16 cellular contexts compared by ENCODE assay signal in the genomic region with DNA sequence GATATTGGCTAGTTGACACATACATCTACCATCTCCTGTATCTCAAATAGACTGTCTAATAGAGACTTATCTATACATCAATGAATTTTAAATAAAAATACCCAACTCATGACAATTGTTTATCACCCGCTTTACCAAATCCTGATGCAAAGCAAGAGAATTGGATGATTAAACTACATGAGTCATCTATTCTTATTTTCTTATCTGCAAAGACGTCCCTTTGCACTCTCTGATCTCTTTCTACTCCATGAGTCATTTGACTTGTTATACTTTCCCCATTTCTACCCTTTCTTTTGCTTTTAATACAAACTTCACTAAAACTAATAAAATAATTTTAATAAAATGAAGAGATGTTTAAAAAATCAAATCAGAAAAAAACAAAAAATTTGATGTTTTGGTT.
A peak's percentile ranks its signal among the peaks of the same experiment; 100 is the strongest.
DNase-seq lines count a peak whose midpoint lies in the region; ATAC-seq and TF ChIP-seq lines count a peak whose summit lies in the region.
"Had no signal": no experiment of that assay in that cellular context is flagged by ENCODE, and none has a peak within 500 bp of the region (broad histone marks: within the 10 kb centered on the region; RNA-seq: fewer than 3 reads in every experiment).

No MANE protein-coding gene starts in this region.

- POLR2A ChIA-PET in RWPE1 (lab: Yijun Ruan, JAX; ENCODE audit: low non-redundant PET) = no interaction called here
- POLR2A ChIA-PET in naive thymus-derived CD8-positive, alpha-beta T cell (lab: Charles Lee) = no interaction called here

- H3K4me1 ChIP-seq in foreskin keratinocyte = no peaks in the 10 kb centered on the region
- H3K4me1 ChIP-seq: A549, Caco-2, HAP-1 had no signal

- H3K27me3 Mint-ChIP-seq in naive thymus-derived CD8-positive, alpha-beta T cell = no peaks in the 10 kb centered on the region
- H3K27me3 Mint-ChIP-seq: CD4-positive, alpha-beta T cell had no signal

- H3K36me3 Mint-ChIP-seq in naive thymus-derived CD8-positive, alpha-beta T cell = no peaks in the 10 kb centered on the region

- CTCF ChIA-PET in RWPE1 (lab: Yijun Ruan, JAX) = no interaction called here

- H3K27ac Mint-ChIP-seq in naive thymus-derived CD8-positive, alpha-beta T cell = no peak overlapping the region
- H3K27ac Mint-ChIP-seq: CD4-positive, alpha-beta T cell had no signal

- ATAC-seq in foreskin keratinocyte = peak; percentile 61
- no peak for ATAC-seq in naive thymus-derived CD8-positive, alpha-beta T cell
- ATAC-seq: A549 had no signal

- H3K4me3 Mint-ChIP-seq in naive thymus-derived CD8-positive, alpha-beta T cell = no peak overlapping the region
- H3K4me3 Mint-ChIP-seq: CD4-positive, alpha-beta T cell had no signal

- no peak for TF ChIP-seq CTCF in RWPE1 (conservative IDR thresholded peaks at IDR 0.05; ENCODE audit: low read depth)
- TF ChIP-seq CTCF in foreskin keratinocyte (conservative IDR thresholded peaks at IDR 0.05) = no peak

- no peaks in the 10 kb centered on the region for H3K27me3 ChIP-seq in foreskin keratinocyte

- DNase-seq in HPDE6-E6E7 (ENCODE audit: extremely low spot score) (peak; percentile 13), RWPE1 (ENCODE audit: low spot score) (peak; percentile 4), foreskin keratinocyte (peak in 1 of 2 donors; percentile 18), ecto neural progenitor cell (ENCODE audit: low spot score) (no peak), NCI-H2171 treated with DMSO at 0.1 percent for 48 hours (lab: John Stamatoyannopoulos, UW) (no peak), SKM-1 (lab: John Stamatoyannopoulos, UW; ENCODE audit: unreplicated experiment) (no peak)
- no peak for DNase-seq in naive thymus-derived CD8-positive, alpha-beta T cell
- DNase-seq: AML-193; Caco-2; CD4-positive, alpha-beta T cell; GM23248; IMR-90 had no signal

- peaks cover 0 to 7% (median 0%) of the 10 kb centered on the region in 9 donors for H3K9me3 Mint-ChIP-seq in naive thymus-derived CD8-positive, alpha-beta T cell

- no peaks in the 10 kb centered on the region for H3K4me1 Mint-ChIP-seq in naive thymus-derived CD8-positive, alpha-beta T cell

- H3K27ac ChIP-seq in RWPE1 (no peak overlapping the region), foreskin keratinocyte (no peak overlapping the region)
- H3K27ac ChIP-seq: A549, C4-2B, GM23248, HL-60 had no signal

Comparison
In these comparisons a context has a peak if more than half of its experiments do, and no peak if none do; other contexts are left out.
1. DNase-seq: peak in HPDE6-E6E7 (single experiment) and RWPE1 (single experiment); none in ecto neural progenitor cell (single experiment), naive thymus-derived CD8-positive, alpha-beta T cell (0 of 10), NCI-H2171 treated with DMSO at 0.1 percent for 48 hours (single experiment) and SKM-1 (single experiment).